ENCODE assay signal across 13 cellular contexts in genomic region chr6:167588181-167588919, GRCh38.
DNase-seq lines count a peak whose midpoint lies in the region; ATAC-seq and TF ChIP-seq lines count a peak whose summit lies in the region.
"Had no signal": no experiment of that assay in that cellular context is flagged by ENCODE, and none has a peak within 500 bp of the region (broad histone marks: within the 10 kb centered on the region; RNA-seq: fewer than 3 reads in every experiment).

No MANE protein-coding gene starts in this region.

- in situ Hi-C loops in Panc1 (cut with HindIII; ENCODE audit: low pct_unique_long_range_greater_than_20kb, low sequenced_read_pairs): no loop called here

- peak; percentile 78 for ATAC-seq in Panc1
- peak; percentile 25 to 42 for ATAC-seq in lower lobe of right lung

- no TSS peak for BruUV-seq in Panc1 (replicated peaks; lab: Mats Ljungman, UMichigan)

- H3K9me3 ChIP-seq in Panc1 (ENCODE audit: control insufficient read depth, insufficient read depth, low read depth, low read length) (peaks cover 4% of the 10 kb centered on the region; the same call in 1 of the 2 replicates), lower lobe of right lung (peaks cover 3% of the 10 kb centered on the region), testis (no peaks in the 10 kb centered on the region), ovary (no peaks in the 10 kb centered on the region)

- CTCF ChIA-PET in Panc1 (lab: Charles Lee): no interaction called here

- TF ChIP-seq EP300 in ovary (IDR thresholded peaks at IDR 0.05): no peak

- no peaks in the 10 kb centered on the region for H3K4me1 Mint-ChIP-seq in activated T-helper 1 cell treated with anti-CD3 and anti-CD28 coated beads, Interleukin-12 subunit alpha, Interleukin-12 subunit beta, Interleukin-2, Interleukin-4 antibody, amounts not matched to agents 30 ng/mL and 10 ng/mL and 1 ng/mL, durations not matched to agents 14 hours and 24 hours and 36 hours (ENCODE audit: low read depth)
- no peaks in the 10 kb centered on the region for H3K4me1 Mint-ChIP-seq in glutamatergic neuron (ENCODE audit: low read depth, unreplicated experiment)
- H3K4me1 Mint-ChIP-seq: activated CD4-positive, alpha-beta T cell treated with anti-CD3 and anti-CD28 coated beads, Interleukin-2, amount 10 ng/mL, durations not matched to agents 24 days and 14 days; CD4-positive, alpha-beta memory T cell; memory B cell had no signal

- no peak for TF ChIP-seq CTCF in Panc1 (IDR thresholded peaks at IDR 0.05)
- no peak for TF ChIP-seq CTCF in choroid plexus epithelial cell (conservative IDR thresholded peaks at IDR 0.05; ENCODE audit: low read depth, low read length)
- no peak for TF ChIP-seq CTCF in lower lobe of right lung (IDR thresholded peaks at IDR 0.05)
- no peak for TF ChIP-seq CTCF in testis (IDR thresholded peaks at IDR 0.05)
- TF ChIP-seq CTCF in glutamatergic neuron (IDR thresholded peaks at IDR 0.05; ENCODE audit: partially characterized antibody, unreplicated experiment): no peak
- no peak for TF ChIP-seq CTCF in ovary (IDR thresholded peaks at IDR 0.05)

- H3K27me3 ChIP-seq in Panc1 (ENCODE audit: control insufficient read depth, insufficient read depth, low read length) (no peaks in the 10 kb centered on the region), lower lobe of right lung (ENCODE audit: low read depth) (no peaks in the 10 kb centered on the region), testis (no peaks in the 10 kb centered on the region), ovary (no peaks in the 10 kb centered on the region)

- intact Hi-C loops in Panc1 (cut with micrococcal nuclease; ENCODE audit: unreplicated experiment) (no loop called here), lower lobe of right lung (cut with DNase I) (no loop called here), testis (cut with DNase I; ENCODE audit: low total_unique reads) (no loop called here), ovary (cut with DNase I) (no loop called here)
- intact Hi-C loops in activated T-helper 1 cell treated with anti-CD3 and anti-CD28 coated beads, Interleukin-12 subunit alpha, Interleukin-12 subunit beta, Interleukin-2, Interleukin-4 antibody, amounts not matched to agents 30 ng/mL and 10 ng/mL and 1 ng/mL, durations not matched to agents 14 hours and 24 hours and 36 hours (cut with micrococcal nuclease): no loop called here

- H3K27me3 Mint-ChIP-seq in activated T-helper 1 cell treated with anti-CD3 and anti-CD28 coated beads, Interleukin-12 subunit alpha, Interleukin-12 subunit beta, Interleukin-2, Interleukin-4 antibody, amounts not matched to agents 30 ng/mL and 10 ng/mL and 1 ng/mL, durations not matched to agents 14 hours and 24 hours and 36 hours (ENCODE audit: insufficient read depth): peaks cover 16% of the 10 kb centered on the region
- peaks cover 3% of the 10 kb centered on the region for H3K27me3 Mint-ChIP-seq in glutamatergic neuron (ENCODE audit: unreplicated experiment)

- H3K27ac Mint-ChIP-seq in activated T-helper 1 cell treated with anti-CD3 and anti-CD28 coated beads, Interleukin-12 subunit alpha, Interleukin-12 subunit beta, Interleukin-2, Interleukin-4 antibody, amounts not matched to agents 30 ng/mL and 10 ng/mL and 1 ng/mL, durations not matched to agents 14 hours and 24 hours and 36 hours: no peak overlapping the region
- no peak overlapping the region for H3K27ac Mint-ChIP-seq in glutamatergic neuron (ENCODE audit: unreplicated experiment)
- H3K27ac Mint-ChIP-seq: activated CD4-positive, alpha-beta T cell treated with anti-CD3 and anti-CD28 coated beads, Interleukin-2, amount 10 ng/mL, durations not matched to agents 24 days and 14 days; CD4-positive, alpha-beta memory T cell; memory B cell; T-helper 1 cell treated with Interleukin-12 subunit alpha and Interleukin-12 subunit beta and Interleukin-4 antibody, amounts not matched to agents 30 μg/mL and 1 μg/mL, for 36 hours had no signal

- H3K4me3 ChIP-seq in Panc1 (ENCODE audit: low read depth in 2 of 2, low read length in 2 of 2): no peak overlapping the region
- H3K4me3 ChIP-seq in choroid plexus epithelial cell (ENCODE audit: low read depth, low read length): no peak overlapping the region
- H3K4me3 ChIP-seq in lower lobe of right lung: no peak overlapping the region
- no peak overlapping the region for H3K4me3 ChIP-seq in testis
- no peak overlapping the region for H3K4me3 ChIP-seq in ovary

- WGBS in testis, 2 donors: 78 to 90% methylated on average over 17 to 20 of the region's 20 CpGs
- 84 to 88% (median 88%) methylated on average over 19 to 20 of the region's 20 CpGs for WGBS in ovary, 3 donors

- H3K36me3 Mint-ChIP-seq in activated T-helper 1 cell treated with anti-CD3 and anti-CD28 coated beads, Interleukin-12 subunit alpha, Interleukin-12 subunit beta, Interleukin-2, Interleukin-4 antibody, amounts not matched to agents 30 ng/mL and 10 ng/mL and 1 ng/mL, durations not matched to agents 14 hours and 24 hours and 36 hours (ENCODE audit: low read depth): no peaks in the 10 kb centered on the region
- H3K36me3 Mint-ChIP-seq in glutamatergic neuron (ENCODE audit: unreplicated experiment): peaks cover 28% of the 10 kb centered on the region
- H3K36me3 Mint-ChIP-seq: CD4-positive, alpha-beta memory T cell; memory B cell had no signal

- peaks cover 10% of the 10 kb centered on the region for H3K9me3 Mint-ChIP-seq in activated T-helper 1 cell treated with anti-CD3 and anti-CD28 coated beads, Interleukin-12 subunit alpha, Interleukin-12 subunit beta, Interleukin-2, Interleukin-4 antibody, amounts not matched to agents 30 ng/mL and 10 ng/mL and 1 ng/mL, durations not matched to agents 14 hours and 24 hours and 36 hours
- H3K9me3 Mint-ChIP-seq in glutamatergic neuron (ENCODE audit: unreplicated experiment): peaks cover 7% of the 10 kb centered on the region

- TF ChIP-seq POLR2A in testis (IDR thresholded peaks at IDR 0.05) (no peak), ovary (IDR thresholded peaks at IDR 0.05) (no peak)

- H3K36me3 ChIP-seq in Panc1 (ENCODE audit: control insufficient read depth, insufficient read depth, low read length): no peaks in the 10 kb centered on the region
- H3K36me3 ChIP-seq in lower lobe of right lung: no peaks in the 10 kb centered on the region
- H3K36me3 ChIP-seq in testis (ENCODE audit: low read depth, missing control alignments): no peaks in the 10 kb centered on the region
- H3K36me3 ChIP-seq in ovary: no peaks in the 10 kb centered on the region

- H3K4me1 ChIP-seq in Panc1 (ENCODE audit: control insufficient read depth, insufficient read depth, low read length) (peaks cover 3% of the 10 kb centered on the region; the same call in 1 of the 2 replicates), lower lobe of right lung (no peaks in the 10 kb centered on the region), testis (no peaks in the 10 kb centered on the region), ovary (ENCODE audit: insufficient read depth) (peaks cover 2% of the 10 kb centered on the region)

- DNase-seq in Panc1 (ENCODE audit: low read depth, low spot score) (no peak), choroid plexus epithelial cell (ENCODE audit: low read depth) (peak; percentile 6), lower lobe of right lung (no peak), testis (peak; percentile 12), glutamatergic neuron (no peak), ovary (no peak)
- DNase-seq in activated T-helper 1 cell treated with anti-CD3 and anti-CD28 coated beads, Interleukin-12 subunit alpha, Interleukin-12 subunit beta, Interleukin-2, Interleukin-4 antibody, amounts not matched to agents 30 ng/mL and 10 ng/mL and 1 ng/mL, durations not matched to agents 14 hours and 24 hours and 36 hours (ENCODE audit: low spot score): no peak
- no peak for DNase-seq in activated effector memory CD4-positive, alpha-beta T cell treated with Interleukin-2 at 50 U/mL for 16 hours
- DNase-seq: activated CD4-positive, alpha-beta T cell treated with anti-CD3 and anti-CD28 coated beads, Interleukin-2, amount 10 ng/mL, durations not matched to agents 24 days and 14 days; CD4-positive, alpha-beta memory T cell; stimulated activated naive CD4-positive, alpha-beta T cell had no signal

- POLR2A ChIA-PET in Panc1 (lab: Charles Lee): no interaction called here

- no peak overlapping the region for H3K27ac ChIP-seq in Panc1 (ENCODE audit: low read length)
- H3K27ac ChIP-seq in lower lobe of right lung: no peak overlapping the region
- H3K27ac ChIP-seq in testis: no peak overlapping the region
- no peak overlapping the region for H3K27ac ChIP-seq in ovary

- H3K4me3 Mint-ChIP-seq in activated T-helper 1 cell treated with anti-CD3 and anti-CD28 coated beads, Interleukin-12 subunit alpha, Interleukin-12 subunit beta, Interleukin-2, Interleukin-4 antibody, amounts not matched to agents 30 ng/mL and 10 ng/mL and 1 ng/mL, durations not matched to agents 14 hours and 24 hours and 36 hours: no peak overlapping the region
- no peak overlapping the region for H3K4me3 Mint-ChIP-seq in glutamatergic neuron (ENCODE audit: unreplicated experiment)
- H3K4me3 Mint-ChIP-seq: activated CD4-positive, alpha-beta T cell treated with anti-CD3 and anti-CD28 coated beads, Interleukin-2, amount 10 ng/mL, durations not matched to agents 24 days and 14 days; CD4-positive, alpha-beta memory T cell; memory B cell; T-helper 1 cell treated with Interleukin-12 subunit alpha and Interleukin-12 subunit beta and Interleukin-4 antibody, amounts not matched to agents 30 μg/mL and 1 μg/mL, for 36 hours had no signal

Comparison
In these comparisons a context has a peak if more than half of its experiments do, and no peak if none do; other contexts are left out.
1. DNase-seq: peak in choroid plexus epithelial cell (single experiment) and testis (single experiment); none in Panc1 (single experiment), lower lobe of right lung (single experiment), activated T-helper 1 cell treated with anti-CD3 and anti-CD28 coated beads, Interleukin-12 subunit alpha, Interleukin-12 subunit beta, Interleukin-2, Interleukin-4 antibody, amounts not matched to agents 30 ng/mL and 10 ng/mL and 1 ng/mL, durations not matched to agents 14 hours and 24 hours and 36 hours (single experiment), glutamatergic neuron (single experiment), activated effector memory CD4-positive, alpha-beta T cell treated with Interleukin-2 at 50 U/mL for 16 hours (single experiment) and ovary (0 of 5).